ENCODE assay signal across 8 cellular contexts in the genomic region with DNA sequence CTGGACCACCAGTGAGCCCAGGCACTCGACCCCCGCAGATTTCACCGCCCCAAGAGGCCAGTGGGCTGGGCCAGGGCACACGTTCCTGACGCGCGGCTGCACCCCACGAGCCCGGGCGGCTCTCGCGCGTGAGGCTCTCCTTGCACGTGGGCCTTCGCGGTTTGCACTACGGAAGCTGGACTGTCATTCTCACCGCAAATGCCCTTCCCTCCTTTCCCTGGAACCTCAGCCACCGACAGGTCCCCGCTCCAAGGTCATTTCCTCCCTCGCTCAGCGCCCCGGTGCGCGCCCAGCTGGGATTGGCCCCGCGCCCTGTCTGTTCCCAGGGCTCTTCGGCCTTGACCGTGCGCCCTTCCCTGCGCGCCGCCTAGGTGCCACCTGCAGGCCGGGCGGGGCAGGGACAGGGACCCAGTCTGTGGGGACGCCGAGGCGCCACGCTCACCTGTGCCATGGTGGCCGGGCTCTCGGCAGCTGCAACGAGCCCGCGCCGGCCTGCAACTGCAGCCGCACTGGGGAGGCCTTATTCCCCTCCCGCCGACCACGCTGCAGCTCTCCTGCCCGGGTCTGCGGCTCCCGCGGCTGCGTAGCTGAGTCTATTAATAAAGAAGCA. TPM values are rescaled to one million over a fixed set of nuclear protein-coding genes. Genes with fewer than 3 reads are reported as not detected.
A peak's percentile ranks its signal among the peaks of the same experiment; 100 is the strongest.
DNase-seq lines count a peak whose midpoint lies in the region; ATAC-seq, FAIRE-seq and TF ChIP-seq lines count a peak whose summit lies in the region.

No MANE protein-coding gene starts in this region.

- peak overlapping the region; percentile 86 for H3K4me3 ChIP-seq in thoracic aorta

- intact Hi-C loops in activated CD4-positive, alpha-beta memory T cell treated with anti-CD3 and anti-CD28 coated beads for 36 hours (cut with micrococcal nuclease): loop anchor here (5.0 to 10.0 kb wide), 4 partner anchors 203 to 1361 kb away; partner anchors contain the start of genes FADD, PPP6R3 and TPCN2
- intact Hi-C loops in natural killer cell (cut with micrococcal nuclease): no loop called here

- H3K9me3 ChIP-seq in thoracic aorta: no peaks in the 10 kb centered on the region

- no peaks in the 10 kb centered on the region for H3K36me3 Mint-ChIP-seq in activated CD4-positive, alpha-beta memory T cell treated with anti-CD3 and anti-CD28 coated beads for 36 hours
- peaks cover 3% of the 10 kb centered on the region for H3K36me3 Mint-ChIP-seq in endothelial cell (ENCODE audit: low read depth, unreplicated experiment)
- H3K36me3 Mint-ChIP-seq in natural killer cell: no peaks in the 10 kb centered on the region

- peaks cover 26% of the 10 kb centered on the region for H3K4me1 Mint-ChIP-seq in activated CD4-positive, alpha-beta memory T cell treated with anti-CD3 and anti-CD28 coated beads for 36 hours (ENCODE audit: low read depth)
- H3K4me1 Mint-ChIP-seq in endothelial cell (ENCODE audit: unreplicated experiment) (peaks cover 10% of the 10 kb centered on the region), natural killer cell (peaks cover 35 to 36% of the 10 kb centered on the region in 2 donors)

- peaks cover 4 to 52% of the 10 kb centered on the region in 2 donors for H3K4me1 ChIP-seq in thoracic aorta (ENCODE audit: control insufficient read depth in 1 of 2, low read depth in 2 of 2)

- no peaks in the 10 kb centered on the region for H3K36me3 ChIP-seq in thoracic aorta

- peak; percentile 85 for DNase-seq in GM10248 (ENCODE audit: extremely low spot score)
- DNase-seq in NCI-H345 treated with DMSO at 0.1 percent for 48 hours (lab: John Stamatoyannopoulos, UW; ENCODE audit: unreplicated experiment): peak; percentile 64
- DNase-seq in activated CD4-positive, alpha-beta memory T cell treated with anti-CD3 and anti-CD28 coated beads for 36 hours: peak; percentile 87
- DNase-seq in endothelial cell (ENCODE audit: low spot score): peak; percentile 18
- DNase-seq in natural killer cell: peak; percentile 47
- DNase-seq in thoracic aorta (ENCODE audit: low spot score): no peak
- DNase-seq in urothelium cell line (ENCODE audit: low spot score): no peak

- CTCF ChIA-PET in GM10248 (lab: Yijun Ruan, JAX): interaction anchor here (0.9 to 2.4 kb wide), 10 partner anchors 9 to 266 kb away, joined by 3 to 10 read pairs (median 3); no protein-coding TSS in a partner anchor
- CTCF ChIA-PET in activated CD4-positive, alpha-beta memory T cell treated with anti-CD3 and anti-CD28 coated beads for 36 hours (lab: Charles Lee): interaction anchor here (0.6 to 3.6 kb wide), 20 partner anchors 9 to 533 kb away, joined by 3 to 29 read pairs (median 4); no protein-coding TSS in a partner anchor

- H3K27ac ChIP-seq in thoracic aorta: no peak overlapping the region

- H3K4me3 Mint-ChIP-seq in activated CD4-positive, alpha-beta memory T cell treated with anti-CD3 and anti-CD28 coated beads for 36 hours: peak overlapping the region; percentile 87
- H3K4me3 Mint-ChIP-seq in endothelial cell (ENCODE audit: unreplicated experiment) (no peak overlapping the region), natural killer cell (peak overlapping the region; percentile 91)

- TF ChIP-seq CTCF in GM10248 (IDR thresholded peaks at IDR 0.05; ENCODE audit: control extremely low read depth, extremely low read depth, low read depth, missing control alignments) (peak; percentile 76), endothelial cell (IDR thresholded peaks at IDR 0.05; ENCODE audit: unreplicated experiment) (peak; percentile 39), natural killer cell (IDR thresholded peaks at IDR 0.05) (peak; percentile 50), thoracic aorta (IDR thresholded peaks at IDR 0.05) (peak; percentile 33)

- ATAC-seq in HG02759 (IDR thresholded peaks at IDR 0.05; ENCODE audit: unreplicated experiment): peak; percentile 53
- peak; percentile 24 to 48 (median 46) for ATAC-seq in natural killer cell
- no peak for ATAC-seq in thoracic aorta (ENCODE audit: insufficient number of reproducible peaks, low FRiP score, low read depth)

- H3K27me3 ChIP-seq in thoracic aorta (replicated peaks; ENCODE audit: insufficient read depth): no peaks in the 10 kb centered on the region

- H3K9me3 Mint-ChIP-seq in activated CD4-positive, alpha-beta memory T cell treated with anti-CD3 and anti-CD28 coated beads for 36 hours: no peaks in the 10 kb centered on the region
- H3K9me3 Mint-ChIP-seq in endothelial cell (ENCODE audit: unreplicated experiment) (no peaks in the 10 kb centered on the region), natural killer cell (no peaks in the 10 kb centered on the region)

- H3K27me3 Mint-ChIP-seq in activated CD4-positive, alpha-beta memory T cell treated with anti-CD3 and anti-CD28 coated beads for 36 hours: peaks cover 2% of the 10 kb centered on the region
- H3K27me3 Mint-ChIP-seq in endothelial cell (ENCODE audit: unreplicated experiment) (peaks cover 14% of the 10 kb centered on the region), natural killer cell (ENCODE audit: low read depth in 2 of 2) (peaks cover 3 to 6% of the 10 kb centered on the region in 2 donors)

- H3K27ac Mint-ChIP-seq in activated CD4-positive, alpha-beta memory T cell treated with anti-CD3 and anti-CD28 coated beads for 36 hours: peak overlapping the region; percentile 73
- H3K27ac Mint-ChIP-seq in endothelial cell (ENCODE audit: unreplicated experiment) (no peak overlapping the region), natural killer cell (peak overlapping the region; percentile 84 to 85)

- POLR2A ChIA-PET in GM10248 (lab: Yijun Ruan, JAX): no interaction called here
- POLR2A ChIA-PET in activated CD4-positive, alpha-beta memory T cell treated with anti-CD3 and anti-CD28 coated beads for 36 hours (lab: Charles Lee): interaction anchor here (0.6 kb wide), 1 partner anchor 59 kb away, joined by 3 read pairs; no protein-coding TSS in a partner anchor

- FAIRE-seq in urothelium cell line (lab: Jason Lieb, UNC): no peak

RNA-seq across cellular contexts. Expression of gene CPT1A, which starts 2.1 kb away (rescaled TPM):
- 10 to 100 TPM; 28.8 to 32.9 TPM for total RNA-seq in activated CD4-positive, alpha-beta memory T cell treated with anti-CD3 and anti-CD28 coated beads for 36 hours
- total RNA-seq in endothelial cell (ENCODE audit: unreplicated experiment) (0.36 TPM), natural killer cell (100 to 1,000 TPM in 2 of 3 donors, 10 to 100 TPM in 1; 70.3 to 129 (median 100) TPM), thoracic aorta (10 to 100 TPM; 61.1 to 75.3 TPM)

RNA-seq across cellular contexts. Expression of gene MRPL21, which starts 59.8 kb away (rescaled TPM):
- total RNA-seq in activated CD4-positive, alpha-beta memory T cell treated with anti-CD3 and anti-CD28 coated beads for 36 hours: 10 to 100 TPM; 80.7 to 86.0 TPM
- total RNA-seq in endothelial cell (ENCODE audit: unreplicated experiment) (54.4 TPM), natural killer cell (10 to 100 TPM; 39.0 to 47.4 (median 40.3) TPM), thoracic aorta (10 to 100 TPM; 11.0 to 16.7 TPM)

RNA-seq across cellular contexts. Expression of gene IGHMBP2, which starts 59.9 kb away (rescaled TPM):
- total RNA-seq in activated CD4-positive, alpha-beta memory T cell treated with anti-CD3 and anti-CD28 coated beads for 36 hours: 10 to 100 TPM; 24.4 to 24.8 TPM
- total RNA-seq in endothelial cell (ENCODE audit: unreplicated experiment) (14.1 TPM), natural killer cell (10 to 100 TPM; 31.5 to 52.3 (median 48.5) TPM), thoracic aorta (10 to 100 TPM; 24.7 to 40.8 TPM)

Comparison
In these comparisons a context has a peak if more than half of its experiments do, and no peak if none do; other contexts are left out.
1. DNase-seq: peak in GM10248 (single experiment), NCI-H345 treated with DMSO at 0.1 percent for 48 hours (single experiment), activated CD4-positive, alpha-beta memory T cell treated with anti-CD3 and anti-CD28 coated beads for 36 hours (single experiment), endothelial cell (single experiment) and natural killer cell (single experiment); none in thoracic aorta (single experiment) and urothelium cell line (single experiment).
2. RNA of gene CPT1A, which starts 2.1 kb away (total RNA-seq): 70.3 to 129 TPM in natural killer cell, 61.1 to 75.3 TPM in thoracic aorta and 28.8 to 32.9 TPM in activated CD4-positive, alpha-beta memory T cell treated with anti-CD3 and anti-CD28 coated beads for 36 hours; 0.36 TPM in endothelial cell (single experiment); every median in the first group is over 10 times any median in the second.
3. Peak in every context shown above with its lines, with median percentiles within 50 percentile points of each other: CTCF ChIP-seq.